Comparison of ENCODE assay signal across 7 cellular contexts in the genomic region with DNA sequence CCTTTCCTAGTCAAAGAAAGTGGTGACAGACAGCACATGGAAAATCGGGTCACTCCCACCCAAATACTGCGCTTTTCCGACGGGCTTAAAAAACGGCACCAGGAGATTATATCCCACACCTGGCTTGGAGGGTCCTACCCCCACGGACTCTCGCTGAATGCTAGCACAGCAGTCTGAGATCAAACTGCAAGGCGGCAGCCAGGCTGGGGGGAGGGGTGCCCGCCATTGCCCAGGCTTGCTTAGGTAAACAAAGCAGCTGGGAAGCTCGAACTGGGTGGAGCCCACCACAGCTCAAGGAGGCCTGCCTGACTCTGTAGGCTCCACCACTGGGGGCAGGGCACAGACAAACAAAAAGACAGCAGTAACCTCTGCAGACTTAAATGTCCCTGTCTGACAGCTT.
DNase-seq lines count a peak whose midpoint lies in the region; ATAC-seq, FAIRE-seq and TF ChIP-seq lines count a peak whose summit lies in the region.
"Not testable (repeated sequence)": the region's sequence is repeated elsewhere in the genome, so short reads cannot be mapped to it uniquely, and the experiment has no call there.

No MANE protein-coding gene starts in this region.

- not testable (repeated sequence) for H3K4me2 ChIP-seq in GM23338, neural progenitor cell

- not testable (repeated sequence) for H3K9me3 Mint-ChIP-seq in GM23338, neural progenitor cell

- H3K27ac Mint-ChIP-seq in GM23338, neural progenitor cell: not testable (repeated sequence)

- not testable (repeated sequence) for H3K79me2 ChIP-seq in GM23338 (replicated peaks; ENCODE audit: insufficient read depth); neural progenitor cell (ENCODE audit: low read depth)

- H2AFZ ChIP-seq in GM23338; neural progenitor cell (replicated peaks): not testable (repeated sequence)

- H3K36me3 Mint-ChIP-seq in GM23338 (ENCODE audit: low read depth); neural progenitor cell: not testable (repeated sequence)

- peaks cover 17% of the 10 kb centered on the region; the same call in 1 of the 2 replicates for H3K9me3 ChIP-seq in NT2/D1 (ENCODE audit: insufficient read depth, low read length)
- not testable (repeated sequence) for H3K9me3 ChIP-seq in neural progenitor cell (ENCODE audit: low read depth)

- H3K9me2 ChIP-seq in GM23338 (ENCODE audit: insufficient read depth), result not testable (repeated sequence)

- H3K4me3 ChIP-seq in GM23338; NT2/D1 (ENCODE audit: insufficient read length, low read depth); bronchial epithelial cell (ENCODE audit: low read depth, low read length); neural progenitor cell: not testable (repeated sequence)

- not testable (repeated sequence) for H3K9ac ChIP-seq in NT2/D1 (ENCODE audit: insufficient read length, low read depth); neural progenitor cell

- TF ChIP-seq CTCF in GM23338 (conservative IDR thresholded peaks at IDR 0.05; ENCODE audit: low read depth in 2 of 2); bronchial epithelial cell (IDR thresholded peaks at IDR 0.05; ENCODE audit: insufficient read depth, low read length, severe bottlenecking); neural progenitor cell (IDR thresholded peaks at IDR 0.05): not testable (repeated sequence)

- peak; percentile 6 for DNase-seq in COLO668 (lab: John Stamatoyannopoulos, UW; ENCODE audit: unreplicated experiment)
- peak; percentile 5 for DNase-seq in GM23338 (ENCODE audit: low spot score)
- peak in 2 of 3 experiments; percentile 11 to 30 for DNase-seq in NCI-H1417 (lab: John Stamatoyannopoulos, UW)
- peak; percentile 30 for DNase-seq in NCI-H2171 treated with DMSO at 0.1 percent for 48 hours (lab: John Stamatoyannopoulos, UW)
- peak; percentile 3 for DNase-seq in NT2/D1 (ENCODE audit: low read depth, low spot score)
- DNase-seq in bronchial epithelial cell (ENCODE audit: low read depth), result peak; percentile 9
- DNase-seq in neural progenitor cell (ENCODE audit: low spot score), result peak; percentile 31

- not testable (repeated sequence) for H3K4me1 Mint-ChIP-seq in GM23338, neural progenitor cell

- H4K20me1 ChIP-seq in GM23338 (replicated peaks; ENCODE audit: insufficient read depth); neural progenitor cell (ENCODE audit: low read depth): not testable (repeated sequence)

- not testable (repeated sequence) for ATAC-seq in GM23338

- FAIRE-seq in bronchial epithelial cell (lab: Jason Lieb, UNC), result not testable (repeated sequence)

- not testable (repeated sequence) for H3K36me3 ChIP-seq in GM23338 (ENCODE audit: insufficient read depth); NT2/D1 (ENCODE audit: insufficient read depth, insufficient read length, low read length); bronchial epithelial cell (ENCODE audit: control insufficient read depth, insufficient read depth, low read length); neural progenitor cell

- H3K27me3 Mint-ChIP-seq in GM23338 (ENCODE audit: insufficient read depth, low read depth, poor library complexity); neural progenitor cell (ENCODE audit: insufficient read depth, low read depth): not testable (repeated sequence)

- not testable (repeated sequence) for H3K27ac ChIP-seq in GM23338 (ENCODE audit: low read depth); neural progenitor cell

- not testable (repeated sequence) for H3F3A ChIP-seq in GM23338 (replicated peaks; ENCODE audit: low read depth); neural progenitor cell (ENCODE audit: low read depth)

- H3K4me3 Mint-ChIP-seq in GM23338, neural progenitor cell: not testable (repeated sequence)

- H3K4me1 ChIP-seq in GM23338 (ENCODE audit: insufficient read depth); NT2/D1 (ENCODE audit: insufficient read depth, insufficient read length); neural progenitor cell: not testable (repeated sequence)

- not testable (repeated sequence) for H3K27me3 ChIP-seq in GM23338 (ENCODE audit: insufficient read depth); NT2/D1 (ENCODE audit: insufficient read depth, insufficient read length); bronchial epithelial cell (ENCODE audit: control insufficient read depth, insufficient read depth, low read length); neural progenitor cell
